Comparison of ENCODE assay signal across 33 cellular contexts in the genomic region with DNA sequence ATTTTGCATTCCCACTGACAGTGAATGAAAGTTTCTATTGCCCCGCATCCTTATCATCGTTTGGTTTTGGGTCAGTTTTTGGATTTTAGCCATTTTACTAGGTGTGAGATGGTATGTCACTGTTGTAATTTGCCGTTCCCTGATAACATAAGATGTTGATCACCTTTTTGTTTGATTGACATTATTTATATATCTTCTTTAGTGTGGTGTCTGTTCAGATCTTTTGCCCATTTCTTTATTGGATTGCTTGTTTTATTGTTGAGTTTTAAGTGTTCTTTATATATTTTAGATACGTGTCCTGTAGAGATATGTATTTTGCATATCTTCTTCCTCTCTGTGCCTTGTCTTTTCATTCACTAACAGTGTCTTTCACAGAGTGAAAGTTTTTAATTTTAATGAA.
"Had no signal": no experiment of that assay in that cellular context is flagged by ENCODE, and none has a peak within 500 bp of the region (broad histone marks: within the 10 kb centered on the region; RNA-seq: fewer than 3 reads in every experiment).

No MANE protein-coding gene starts in this region.

- H3K27me3 Mint-ChIP-seq: activated naive CD4-positive, alpha-beta T cell treated with anti-CD3 and anti-CD28 coated beads, Interleukin-2, amount 10 ng/mL, durations not matched to agents 7 days and 5 days; activated naive CD4-positive, alpha-beta T cell treated with anti-CD3 and anti-CD28 coated beads, Interleukin-2, amount 50 U/mL, for 24 hours; activated naive CD8-positive, alpha-beta T cell; activated naive CD8-positive, alpha-beta T cell treated with anti-CD3 and anti-CD28 coated beads for 36 hours; activated naive CD8-positive, alpha-beta T cell treated with anti-CD3 and anti-CD28 coated beads, Interleukin-2, amount 10 ng/mL, durations not matched to agents 7 days and 5 days; activated naive CD8-positive, alpha-beta T cell treated with anti-CD3 and anti-CD28 coated beads, Interleukin-2, amount 50 U/mL, for 24 hours; activated T-cell treated with anti-CD3 and anti-CD28 coated beads, Interleukin-2, amount 50 U/mL, for 24 hours; activated T-helper 17 cell treated with anti-CD3 and anti-CD28 coated beads, Interleukin-2, amount 50 U/mL, for 72 hours; brain; central memory CD8-positive, alpha-beta T cell had no signal

- H3K4me1 Mint-ChIP-seq: activated naive CD4-positive, alpha-beta T cell treated with anti-CD3 and anti-CD28 coated beads, Interleukin-2, amount 10 ng/mL, durations not matched to agents 7 days and 5 days; activated naive CD8-positive, alpha-beta T cell treated with anti-CD3 and anti-CD28 coated beads, Interleukin-2, amount 10 ng/mL, durations not matched to agents 7 days and 5 days had no signal

- H3K27ac Mint-ChIP-seq: activated naive CD4-positive, alpha-beta T cell treated with anti-CD3 and anti-CD28 coated beads for 36 hours; activated naive CD4-positive, alpha-beta T cell treated with anti-CD3 and anti-CD28 coated beads, Interleukin-2, amount 10 ng/mL, durations not matched to agents 7 days and 5 days; activated naive CD4-positive, alpha-beta T cell treated with anti-CD3 and anti-CD28 coated beads, Interleukin-2, amount 50 U/mL, for 72 hours; activated naive CD8-positive, alpha-beta T cell; activated naive CD8-positive, alpha-beta T cell treated with anti-CD3 and anti-CD28 coated beads for 36 hours; activated naive CD8-positive, alpha-beta T cell treated with anti-CD3 and anti-CD28 coated beads, Interleukin-2, amount 10 ng/mL, durations not matched to agents 7 days and 5 days; activated naive CD8-positive, alpha-beta T cell treated with anti-CD3 and anti-CD28 coated beads, Interleukin-2, amount 50 U/mL, for 24 hours; activated T-cell treated with anti-CD3 and anti-CD28 coated beads, Interleukin-2, amount 50 U/mL, for 24 hours; activated T-helper 1 cell treated with anti-CD3 and anti-CD28 coated beads, Interleukin-12 subunit alpha, Interleukin-12 subunit beta, Interleukin-2, Interleukin-4 antibody, amounts not matched to agents 30 ng/mL and 10 ng/mL and 1 ng/mL, durations not matched to agents 14 hours and 24 hours and 36 hours; activated T-helper 17 cell treated with anti-CD3 and anti-CD28 coated beads, Interleukin-2, amount 50 U/mL, for 72 hours; activated T-helper 2 cell treated with anti-CD3 and anti-CD28 coated beads, Interferon-gamma antibody, Interleukin-2, Interleukin-4, amounts not matched to agents 10 μg/mL and 5 μg/mL and 100 μg/mL, durations not matched to agents 14 hours and 24 hours and 36 hours; brain had no signal

- DNase-seq: activated effector memory CD4-positive, alpha-beta T cell treated with anti-CD3 and anti-CD28 coated beads, Interleukin-2, amount 50 U/mL, for 16 hours; activated effector memory CD4-positive, alpha-beta T cell treated with Interleukin-2 at 50 U/mL for 16 hours; activated gamma-delta T cell; activated gamma-delta T cell treated with Interleukin-2 at 50 U/mL for 16 hours; activated naive CD4-positive, alpha-beta T cell; activated naive CD4-positive, alpha-beta T cell treated with anti-CD3 and anti-CD28 coated beads for 36 hours; activated naive CD4-positive, alpha-beta T cell treated with anti-CD3 and anti-CD28 coated beads, Interleukin-2, amount 10 ng/mL, durations not matched to agents 7 days and 5 days; activated naive CD4-positive, alpha-beta T cell treated with anti-CD3 and anti-CD28 coated beads, Interleukin-2, amount 50 U/mL, for 16 hours; activated naive CD4-positive, alpha-beta T cell treated with Interleukin-2 at 50 U/mL for 16 hours; activated naive CD8-positive, alpha-beta T cell treated with anti-CD3 and anti-CD28 coated beads for 36 hours; activated naive CD8-positive, alpha-beta T cell treated with anti-CD3 and anti-CD28 coated beads, Interleukin-2, amount 10 ng/mL, durations not matched to agents 7 days and 5 days; activated naive CD8-positive, alpha-beta T cell treated with anti-CD3 and anti-CD28 coated beads, Interleukin-2, amount 50 U/mL, for 24 hours; activated T-cell treated with anti-CD3 and anti-CD28 coated beads, Interleukin-2, amount 50 U/mL, for 1 hour; activated T-cell treated with anti-CD3 and anti-CD28 coated beads, Interleukin-2, amount 50 U/mL, for 24 hours; activated T-cell treated with anti-CD3 and anti-CD28 coated beads, Interleukin-2, amount 50 U/mL, for 4 hours; adrenal gland; amniotic stem cell; amygdala; anterior cingulate cortex; aorta; body of pancreas; brain microvascular endothelial cell; caudate nucleus; central memory CD4-positive, alpha-beta T cell; cerebellar nuclear complex had no signal

- H3K4me3 Mint-ChIP-seq: activated naive CD4-positive, alpha-beta T cell treated with anti-CD3 and anti-CD28 coated beads for 36 hours; activated naive CD4-positive, alpha-beta T cell treated with anti-CD3 and anti-CD28 coated beads, Interleukin-2, amount 10 ng/mL, durations not matched to agents 7 days and 5 days; activated naive CD4-positive, alpha-beta T cell treated with anti-CD3 and anti-CD28 coated beads, Interleukin-2, amount 50 U/mL, for 24 hours; activated naive CD8-positive, alpha-beta T cell; activated naive CD8-positive, alpha-beta T cell treated with anti-CD3 and anti-CD28 coated beads for 36 hours; activated naive CD8-positive, alpha-beta T cell treated with anti-CD3 and anti-CD28 coated beads, Interleukin-2, amount 10 ng/mL, durations not matched to agents 7 days and 5 days; activated naive CD8-positive, alpha-beta T cell treated with anti-CD3 and anti-CD28 coated beads, Interleukin-2, amount 50 U/mL, for 24 hours; activated T-cell treated with anti-CD3 and anti-CD28 coated beads, Interleukin-2, amount 50 U/mL, for 24 hours; activated T-cell treated with anti-CD3 and anti-CD28 coated beads, Interleukin-2, amount 50 U/mL, for 4 hours; activated T-helper 1 cell treated with anti-CD3 and anti-CD28 coated beads, Interleukin-12 subunit alpha, Interleukin-12 subunit beta, Interleukin-2, Interleukin-4 antibody, amounts not matched to agents 30 ng/mL and 10 ng/mL and 1 ng/mL, durations not matched to agents 14 hours and 24 hours and 36 hours; activated T-helper 17 cell treated with anti-CD3 and anti-CD28 coated beads, Interleukin-2, amount 50 U/mL, for 72 hours; brain; central memory CD8-positive, alpha-beta T cell had no signal

- ATAC-seq: activated naive CD4-positive, alpha-beta T cell treated with anti-CD3 and anti-CD28 coated beads, Interleukin-2, amount 50 U/mL, for 72 hours; activated naive CD8-positive, alpha-beta T cell treated with anti-CD3 and anti-CD28 coated beads, Interleukin-2, amount 50 U/mL, for 24 hours; activated T-cell treated with anti-CD3 and anti-CD28 coated beads, Interleukin-2, amount 50 U/mL, for 4 hours; activated T-helper 17 cell treated with anti-CD3 and anti-CD28 coated beads, Interleukin-2, amount 50 U/mL, for 72 hours; body of pancreas had no signal
